ENCODE assay signal across 3 cellular contexts in the genomic region with DNA sequence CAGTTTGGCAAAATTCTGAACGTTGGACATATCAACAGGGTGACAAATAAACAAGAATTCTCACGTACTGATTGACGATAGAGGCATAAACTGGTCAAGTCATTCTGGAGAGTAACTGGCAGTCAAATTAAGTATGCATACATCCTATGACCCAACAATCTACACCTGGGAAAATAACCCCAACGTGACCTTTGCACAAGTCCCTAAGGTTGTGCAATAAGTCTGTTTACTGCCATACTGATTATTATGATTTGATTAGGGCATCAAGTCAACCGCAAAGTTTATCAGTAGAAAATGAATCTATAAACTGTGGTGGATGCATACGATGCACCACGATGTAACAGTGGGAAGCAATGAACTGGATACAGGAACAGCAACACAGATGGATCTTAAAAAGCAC.
TF ChIP-seq lines count a peak whose summit lies in the region.

No MANE protein-coding gene starts in this region.

TF ChIP-seq in IMR-90, 13 proteins besides CTCF, POLR2A, EP300 and RAD21:
- no peak for TF ChIP-seq RFX5 (IDR thresholded peaks at IDR 0.05; ENCODE audit: low read depth, low read length)
- TF ChIP-seq NFE2L2 (IDR thresholded peaks at IDR 0.05; ENCODE audit: low read depth, low read length), result no peak
- TF ChIP-seq CEBPB (IDR thresholded peaks at IDR 0.05; ENCODE audit: low read depth, low read length), result peak; percentile 82

TF ChIP-seq in endothelial cell of umbilical vein, 7 proteins besides CTCF, POLR2A, EP300 and RAD21:
- TF ChIP-seq EZH2 (IDR thresholded peaks at IDR 0.05; ENCODE audit: borderline replicate concordance, low read depth, low read length, severe bottlenecking) (no peak), GATA2 (IDR thresholded peaks at IDR 0.05; ENCODE audit: insufficient read depth, insufficient read length, low read depth, low read length) (no peak), MYC (IDR thresholded peaks at IDR 0.05; ENCODE audit: low read depth, low read length) (no peak), JUN (IDR thresholded peaks at IDR 0.05; ENCODE audit: borderline replicate concordance, insufficient read depth, insufficient read length, low read depth) (no peak), POLR2AphosphoS5 (IDR thresholded peaks at IDR 0.05; ENCODE audit: insufficient read depth, low read depth, low read length) (no peak), FOS (IDR thresholded peaks at IDR 0.05; ENCODE audit: borderline replicate concordance, insufficient read depth, low read length) (no peak)
- TF ChIP-seq, protein P1, sequence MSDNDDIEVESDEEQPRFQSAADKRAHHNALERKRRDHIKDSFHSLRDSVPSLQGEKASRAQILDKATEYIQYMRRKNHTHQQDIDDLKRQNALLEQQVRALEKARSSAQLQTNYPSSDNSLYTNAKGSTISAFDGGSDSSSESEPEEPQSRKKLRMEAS (IDR thresholded peaks at IDR 0.05; ENCODE audit: insufficient read depth, insufficient read length), result no peak
TF ChIP-seq in endothelial cell of umbilical vein: peak in this region for 0.

TF ChIP-seq in liver, 16 proteins besides CTCF, POLR2A, EP300 and RAD21:
- TF ChIP-seq JUND (IDR thresholded peaks at IDR 0.05) (no peak), RXRA (IDR thresholded peaks at IDR 0.05) (peak in 1 of 2 donors; percentile 35), NR2F2 (IDR thresholded peaks at IDR 0.05) (no peak), FOXA2 (IDR thresholded peaks at IDR 0.05) (no peak), SP1 (IDR thresholded peaks at IDR 0.05) (no peak), HNF4G (IDR thresholded peaks at IDR 0.05) (no peak), HNF4A (conservative IDR thresholded peaks at IDR 0.05) (peak; percentile 11 to 44), TAF1 (conservative IDR thresholded peaks at IDR 0.05) (no peak), GABPA (IDR thresholded peaks at IDR 0.05 in 1 of 2, conservative IDR thresholded peaks at IDR 0.05 in 1 of 2) (no peak)
- TF ChIP-seq, protein P2, sequence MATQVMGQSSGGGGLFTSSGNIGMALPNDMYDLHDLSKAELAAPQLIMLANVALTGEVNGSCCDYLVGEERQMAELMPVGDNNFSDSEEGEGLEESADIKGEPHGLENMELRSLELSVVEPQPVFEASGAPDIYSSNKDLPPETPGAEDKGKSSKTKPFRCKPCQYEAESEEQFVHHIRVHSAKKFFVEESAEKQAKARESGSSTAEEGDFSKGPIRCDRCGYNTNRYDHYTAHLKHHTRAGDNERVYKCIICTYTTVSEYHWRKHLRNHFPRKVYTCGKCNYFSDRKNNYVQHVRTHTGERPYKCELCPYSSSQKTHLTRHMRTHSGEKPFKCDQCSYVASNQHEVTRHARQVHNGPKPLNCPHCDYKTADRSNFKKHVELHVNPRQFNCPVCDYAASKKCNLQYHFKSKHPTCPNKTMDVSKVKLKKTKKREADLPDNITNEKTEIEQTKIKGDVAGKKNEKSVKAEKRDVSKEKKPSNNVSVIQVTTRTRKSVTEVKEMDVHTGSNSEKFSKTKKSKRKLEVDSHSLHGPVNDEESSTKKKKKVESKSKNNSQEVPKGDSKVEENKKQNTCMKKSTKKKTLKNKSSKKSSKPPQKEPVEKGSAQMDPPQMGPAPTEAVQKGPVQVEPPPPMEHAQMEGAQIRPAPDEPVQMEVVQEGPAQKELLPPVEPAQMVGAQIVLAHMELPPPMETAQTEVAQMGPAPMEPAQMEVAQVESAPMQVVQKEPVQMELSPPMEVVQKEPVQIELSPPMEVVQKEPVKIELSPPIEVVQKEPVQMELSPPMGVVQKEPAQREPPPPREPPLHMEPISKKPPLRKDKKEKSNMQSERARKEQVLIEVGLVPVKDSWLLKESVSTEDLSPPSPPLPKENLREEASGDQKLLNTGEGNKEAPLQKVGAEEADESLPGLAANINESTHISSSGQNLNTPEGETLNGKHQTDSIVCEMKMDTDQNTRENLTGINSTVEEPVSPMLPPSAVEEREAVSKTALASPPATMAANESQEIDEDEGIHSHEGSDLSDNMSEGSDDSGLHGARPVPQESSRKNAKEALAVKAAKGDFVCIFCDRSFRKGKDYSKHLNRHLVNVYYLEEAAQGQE (IDR thresholded peaks at IDR 0.05), result no peak
